In genomic region chr7:94004024-94004945, GRCh38 we compare ENCODE assay signal across 1 cellular context.
TF ChIP-seq lines count a peak whose summit lies in the region.

TSS of gene BET1 (minus strand) at chr7:94004355. CDS start at chr7:94004216, 139 bp downstream.

TF ChIP-seq in GM12878, 131 proteins besides CTCF, POLR2A, EP300 and RAD21 (continued from another document):
- TF ChIP-seq CHD2 (IDR thresholded peaks at IDR 0.05; ENCODE audit: borderline replicate concordance, low read depth, low read length) (peak; percentile 76; the same call in 1 of the 2 replicates), TCF3 (IDR thresholded peaks at IDR 0.05; ENCODE audit: borderline replicate concordance, insufficient read depth, low read depth, low read length) (no peak), KLF5 (IDR thresholded peaks at IDR 0.05; ENCODE audit: partially characterized antibody) (peak; percentile 38), NBN (IDR thresholded peaks at IDR 0.05) (peak; percentile 83; the same call in 1 of the 2 replicates), PAX5 (IDR thresholded peaks at IDR 0.05; ENCODE audit: borderline replicate concordance, low read depth, low read length) (no peak), MTA3 (IDR thresholded peaks at IDR 0.05; ENCODE audit: borderline replicate concordance, low read length) (no peak), ZBED1 (IDR thresholded peaks at IDR 0.05; ENCODE audit: borderline replicate concordance) (0 out of 2 replicates have a peak, but pooled peaks have one; percentile 16), SP1 (IDR thresholded peaks at IDR 0.05; ENCODE audit: low read depth, low read length) (peak; percentile 78), RB1 (IDR thresholded peaks at IDR 0.05; ENCODE audit: borderline replicate concordance) (peak; percentile 75; the same call in 1 of the 2 replicates), STAT1 (conservative IDR thresholded peaks at IDR 0.05) (no peak), HCFC1 (IDR thresholded peaks at IDR 0.05; ENCODE audit: low read length) (peak; percentile 96), CREB1 (IDR thresholded peaks at IDR 0.05; ENCODE audit: low read depth) (peak; percentile 99), RELB (IDR thresholded peaks at IDR 0.05; ENCODE audit: low read depth) (peak; percentile 82), ESRRA (IDR thresholded peaks at IDR 0.05; ENCODE audit: low read length) (no peak), MXI1 (IDR thresholded peaks at IDR 0.05; ENCODE audit: low read depth, low read length) (peak; percentile 82), POU2F2 (IDR thresholded peaks at IDR 0.05; ENCODE audit: borderline replicate concordance, low read depth, low read length) (peak; percentile 76; the same call in 1 of the 3 replicates), CREM (IDR thresholded peaks at IDR 0.05; ENCODE audit: low read depth) (peak; percentile 100), PKNOX1 (IDR thresholded peaks at IDR 0.05) (no peak), SPI1 (IDR thresholded peaks at IDR 0.05; ENCODE audit: borderline replicate concordance, insufficient read depth, low read depth, low read length) (no peak), POLR2AphosphoS5 (IDR thresholded peaks at IDR 0.05; ENCODE audit: low read length) (peak; percentile 80), TCF12 (IDR thresholded peaks at IDR 0.05; ENCODE audit: low read depth, low read length) (peak; percentile 42; the same call in 1 of the 2 replicates), BHLHE40 (IDR thresholded peaks at IDR 0.05; ENCODE audit: borderline replicate concordance in 1 of 2, low read depth in 2 of 2, low read length in 1 of 2) (peak in 1 of 2 experiments; percentile 34; a peak in 1 of 4 replicates), RCOR1 (conservative IDR thresholded peaks at IDR 0.05; ENCODE audit: low read depth, low read length) (no peak), MYB (IDR thresholded peaks at IDR 0.05; ENCODE audit: borderline replicate concordance, low read depth, low read length) (no peak), ATF7 (IDR thresholded peaks at IDR 0.05; ENCODE audit: low read depth) (peak; percentile 80; the same call in 1 of the 2 replicates), IRF4 (IDR thresholded peaks at IDR 0.05; ENCODE audit: low read depth, low read length) (peak; percentile 29; the same call in 1 of the 2 replicates), TARDBP (IDR thresholded peaks at IDR 0.05; ENCODE audit: borderline replicate concordance) (peak; percentile 80), RELA (IDR thresholded peaks at IDR 0.05; ENCODE audit: borderline replicate concordance, partially characterized antibody) (peak; percentile 53), TAF1 (IDR thresholded peaks at IDR 0.05; ENCODE audit: borderline replicate concordance, low read depth, low read length) (peak; percentile 46; the same call in 1 of the 2 replicates), TCF7 (IDR thresholded peaks at IDR 0.05; ENCODE audit: borderline replicate concordance) (no peak), ATF3 (IDR thresholded peaks at IDR 0.05; ENCODE audit: borderline replicate concordance, extremely low read depth, low read depth, low read length) (peak; percentile 89; the same call in 1 of the 2 replicates), SMAD5 (IDR thresholded peaks at IDR 0.05; ENCODE audit: low read depth) (no peak; the same call in 1 of the 2 replicates), NR2C1 (IDR thresholded peaks at IDR 0.05) (peak; percentile 48; the same call in 1 of the 2 replicates)
- TF ChIP-seq, protein P1, sequence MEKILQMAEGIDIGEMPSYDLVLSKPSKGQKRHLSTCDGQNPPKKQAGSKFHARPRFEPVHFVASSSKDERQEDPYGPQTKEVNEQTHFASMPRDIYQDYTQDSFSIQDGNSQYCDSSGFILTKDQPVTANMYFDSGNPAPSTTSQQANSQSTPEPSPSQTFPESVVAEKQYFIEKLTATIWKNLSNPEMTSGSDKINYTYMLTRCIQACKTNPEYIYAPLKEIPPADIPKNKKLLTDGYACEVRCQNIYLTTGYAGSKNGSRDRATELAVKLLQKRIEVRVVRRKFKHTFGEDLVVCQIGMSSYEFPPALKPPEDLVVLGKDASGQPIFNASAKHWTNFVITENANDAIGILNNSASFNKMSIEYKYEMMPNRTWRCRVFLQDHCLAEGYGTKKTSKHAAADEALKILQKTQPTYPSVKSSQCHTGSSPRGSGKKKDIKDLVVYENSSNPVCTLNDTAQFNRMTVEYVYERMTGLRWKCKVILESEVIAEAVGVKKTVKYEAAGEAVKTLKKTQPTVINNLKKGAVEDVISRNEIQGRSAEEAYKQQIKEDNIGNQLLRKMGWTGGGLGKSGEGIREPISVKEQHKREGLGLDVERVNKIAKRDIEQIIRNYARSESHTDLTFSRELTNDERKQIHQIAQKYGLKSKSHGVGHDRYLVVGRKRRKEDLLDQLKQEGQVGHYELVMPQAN (conservative IDR thresholded peaks at IDR 0.05): peak; percentile 65
- TF ChIP-seq, protein P2, sequence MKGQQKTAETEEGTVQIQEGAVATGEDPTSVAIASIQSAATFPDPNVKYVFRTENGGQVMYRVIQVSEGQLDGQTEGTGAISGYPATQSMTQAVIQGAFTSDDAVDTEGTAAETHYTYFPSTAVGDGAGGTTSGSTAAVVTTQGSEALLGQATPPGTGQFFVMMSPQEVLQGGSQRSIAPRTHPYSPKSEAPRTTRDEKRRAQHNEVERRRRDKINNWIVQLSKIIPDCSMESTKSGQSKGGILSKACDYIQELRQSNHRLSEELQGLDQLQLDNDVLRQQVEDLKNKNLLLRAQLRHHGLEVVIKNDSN (IDR thresholded peaks at IDR 0.05; ENCODE audit: borderline replicate concordance, extremely low read length, insufficient read depth, low read depth, low read length): no peak
